In genomic region chr5:178110511-178110910, GRCh38 we compare ENCODE assay signal across 35 cellular contexts.
"Had no signal": no experiment of that assay in that cellular context is flagged by ENCODE, and none has a peak within 500 bp of the region (broad histone marks: within the 10 kb centered on the region; RNA-seq: fewer than 3 reads in every experiment).

No MANE protein-coding gene starts in this region.

- FAIRE-seq: astrocyte had no signal

- H3K4me3 Mint-ChIP-seq: activated CD4-positive, alpha-beta T cell treated with anti-CD3 and anti-CD28 coated beads, Interleukin-2, amount 10 ng/mL, durations not matched to agents 7 days and 5 days; activated CD8-positive, alpha-beta T cell treated with anti-CD3 and anti-CD28 coated beads, Interleukin-2, amount 10 ng/mL, durations not matched to agents 7 days and 5 days; activated naive CD4-positive, alpha-beta T cell treated with anti-CD3 and anti-CD28 coated beads for 36 hours; activated T-cell treated with anti-CD3 and anti-CD28 coated beads, Interleukin-2, amount 50 U/mL, for 4 hours; activated T-helper 1 cell treated with anti-CD3 and anti-CD28 coated beads, Interleukin-12 subunit alpha, Interleukin-12 subunit beta, Interleukin-2, Interleukin-4 antibody, amounts not matched to agents 30 ng/mL and 10 ng/mL and 1 ng/mL, durations not matched to agents 14 hours and 24 hours and 36 hours had no signal

- H3K9me3 ChIP-seq: adrenal gland, body of pancreas, breast epithelium, Peyer's patch had no signal

- H3K27ac Mint-ChIP-seq: activated CD4-positive, alpha-beta T cell treated with anti-CD3 and anti-CD28 coated beads, Interleukin-2, amount 10 ng/mL, durations not matched to agents 7 days and 5 days; activated CD8-positive, alpha-beta T cell treated with anti-CD3 and anti-CD28 coated beads, Interleukin-2, amount 10 ng/mL, durations not matched to agents 7 days and 5 days; activated naive CD4-positive, alpha-beta T cell treated with anti-CD3 and anti-CD28 coated beads for 36 hours; activated naive CD4-positive, alpha-beta T cell treated with anti-CD3 and anti-CD28 coated beads, Interleukin-2, amount 50 U/mL, for 72 hours; activated T-helper 1 cell treated with anti-CD3 and anti-CD28 coated beads, Interleukin-12 subunit alpha, Interleukin-12 subunit beta, Interleukin-2, Interleukin-4 antibody, amounts not matched to agents 30 ng/mL and 10 ng/mL and 1 ng/mL, durations not matched to agents 14 hours and 24 hours and 36 hours had no signal

- H3K4me3 ChIP-seq: adrenal gland, body of pancreas, breast epithelium, Peyer's patch had no signal

- H3K9ac ChIP-seq: KMS-11 had no signal

- H3K27ac ChIP-seq: adrenal gland, body of pancreas, KMS-11, Peyer's patch, WERI-Rb-1 had no signal

- H3K36me3 ChIP-seq: adrenal gland, breast epithelium, Peyer's patch, WERI-Rb-1 had no signal

- H3K9me3 Mint-ChIP-seq: activated CD4-positive, alpha-beta T cell treated with anti-CD3 and anti-CD28 coated beads, Interleukin-2, amount 10 ng/mL, durations not matched to agents 7 days and 5 days; activated naive CD4-positive, alpha-beta T cell treated with anti-CD3 and anti-CD28 coated beads for 36 hours; activated naive CD4-positive, alpha-beta T cell treated with anti-CD3 and anti-CD28 coated beads, Interleukin-2, amount 50 U/mL, for 72 hours; activated T-cell treated with anti-CD3 and anti-CD28 coated beads, Interleukin-2, amount 50 U/mL, for 4 hours had no signal

- DNase-seq: activated CD4-positive, alpha-beta T cell treated with anti-CD3 and anti-CD28 coated beads for 1 hour; activated CD4-positive, alpha-beta T cell treated with anti-CD3 and anti-CD28 coated beads, Interleukin-2, amount 10 ng/mL, durations not matched to agents 7 days and 5 days; activated CD4-positive, alpha-beta T cell treated with anti-CD3 and anti-CD28 coated beads, Interleukin-2, amount 50 U/mL, for 48 hours; activated CD4-positive, CD25-positive, alpha-beta regulatory T cell; activated CD8-positive, alpha-beta T cell treated with anti-CD3 and anti-CD28 coated beads, Interleukin-2, amount 10 ng/mL, durations not matched to agents 7 days and 5 days; activated gamma-delta T cell treated with Interleukin-2 at 50 U/mL for 16 hours; activated naive CD4-positive, alpha-beta T cell treated with anti-CD3 and anti-CD28 coated beads for 36 hours; activated T-cell treated with anti-CD3 and anti-CD28 coated beads, Interleukin-2, amount 50 U/mL, for 4 hours; adrenal gland; body of pancreas; MM.1S; MV-4-11; NCI-H1092; NCI-H146; NCI-H187; NCI-H2029 treated with DMSO at 0.1 percent for 48 hours; NCI-H2107; NCI-H2171; NCI-H510A; NCI-H526; NCI-H748 treated with DMSO at 0.1 percent for 48 hours; NK-92 treated with Interleukin-12 subunit alpha and Interleukin-12 subunit beta, amount 100 ng/mL, for 24 hours; PC-3; Peyer's patch; RPMI8226; SIG-M5; SW 1271; T1000; WERI-Rb-1 had no signal

- H3K4me2 ChIP-seq: KMS-11 had no signal

- ATAC-seq: activated CD8-positive, alpha-beta T cell treated with anti-CD3 and anti-CD28 coated beads, Interleukin-2, amount 10 ng/mL, durations not matched to agents 7 days and 5 days; activated naive CD4-positive, alpha-beta T cell treated with anti-CD3 and anti-CD28 coated beads, Interleukin-2, amount 50 U/mL, for 72 hours; activated T-cell treated with anti-CD3 and anti-CD28 coated beads, Interleukin-2, amount 50 U/mL, for 4 hours; body of pancreas; PC-3; Right ventricle myocardium inferior had no signal
